In genomic region chr9:34010979-34011378, GRCh38 we compare ENCODE assay signal across 9 cellular contexts.
A peak's percentile ranks its signal among the peaks of the same experiment; 100 is the strongest.
DNase-seq lines count a peak whose midpoint lies in the region; ATAC-seq and TF ChIP-seq lines count a peak whose summit lies in the region.
"Had no signal": no experiment of that assay in that cellular context is flagged by ENCODE, and none has a peak within 500 bp of the region (broad histone marks: within the 10 kb centered on the region; RNA-seq: fewer than 3 reads in every experiment).

No MANE protein-coding gene starts in this region.

- DNase-seq in SIG-M5 treated with dmso at 0.1 percent for 504 hours (lab: John Stamatoyannopoulos, UW; ENCODE audit: unreplicated experiment) (peak; percentile 6), SIG-M5 (lab: John Stamatoyannopoulos, UW) (no peak), LNCaP clone FGC (ENCODE audit: low read depth) (no peak), cardiac fibroblast (ENCODE audit: low read depth in 2 of 2) (peak; percentile 19 to 33), pons (ENCODE audit: low spot score) (peak; percentile 13), iPS-NIHi11 (ENCODE audit: low spot score) (no peak)
- DNase-seq: activated naive CD4-positive, alpha-beta T cell treated with Interleukin-2 at 50 U/mL for 16 hours had no signal

- TF ChIP-seq CTCF in LNCaP clone FGC (IDR thresholded peaks at IDR 0.05; ENCODE audit: control insufficient read depth, extremely low read depth, insufficient read depth) (peak; percentile 39; the same call in 1 of the 2 replicates), cardiac fibroblast (IDR thresholded peaks at IDR 0.05; ENCODE audit: low read depth, low read length) (no peak)

- ATAC-seq in GM19463 (IDR thresholded peaks at IDR 0.05; ENCODE audit: unreplicated experiment) (no peak), HG03175 (IDR thresholded peaks at IDR 0.05; ENCODE audit: unreplicated experiment) (no peak)

- H3K4me3 ChIP-seq in LNCaP clone FGC (ENCODE audit: low read depth, low read length) (no peak overlapping the region), cardiac fibroblast (replicated peaks in 1 of 2; ENCODE audit: low read depth in 2 of 2, low read length in 2 of 2) (no peak overlapping the region)

Comparison
In these comparisons a context has a peak if more than half of its experiments do, and no peak if none do; other contexts are left out.
1. DNase-seq: peak in SIG-M5 treated with dmso at 0.1 percent for 504 hours (single experiment), cardiac fibroblast (2 of 2) and pons (single experiment); none in SIG-M5 (single experiment), LNCaP clone FGC (single experiment) and iPS-NIHi11 (single experiment).